In genomic region chr11:1389103-1389931, GRCh38 we compare ENCODE assay signal across 8 cellular contexts. TPM values are rescaled to one million over a fixed set of nuclear protein-coding genes. Genes with fewer than 3 reads are reported as not detected.
DNase-seq lines count a peak whose midpoint lies in the region; ATAC-seq and TF ChIP-seq lines count a peak whose summit lies in the region.

No MANE protein-coding gene starts in this region.

- H3K4me1 ChIP-seq in ectodermal cell (ENCODE audit: control insufficient read depth, insufficient read depth, low read length): peaks cover 13% of the 10 kb centered on the region
- H3K4me1 ChIP-seq in lower lobe of right lung: peaks cover 9% of the 10 kb centered on the region

- 0% methylated on average over 92 of the region's 92 CpGs for WGBS in ectodermal cell, 2 experiments

- H3K9me3 ChIP-seq in ectodermal cell (ENCODE audit: control insufficient read depth, low read length) (no peaks in the 10 kb centered on the region), lower lobe of right lung (no peaks in the 10 kb centered on the region)

- peak overlapping the region; percentile 51 for H3K4me3 ChIP-seq in ectodermal cell (ENCODE audit: insufficient read depth, low read depth, low read length)
- H3K4me3 ChIP-seq in lower lobe of right lung: peak overlapping the region; percentile 60

- intact Hi-C loops in lower lobe of right lung (cut with DNase I): no loop called here

- peak; percentile 98 for DNase-seq in AG20443 (ENCODE audit: low spot score)
- DNase-seq in NCI-H748 (lab: John Stamatoyannopoulos, UW; ENCODE audit: unreplicated experiment): peak; percentile 98
- peak; percentile 91 to 93 for DNase-seq in activated CD8-positive, alpha-beta memory T cell treated with anti-CD3 and anti-CD28 coated beads for 1 hour (ENCODE audit: extremely low read depth in 1 of 2, low read depth in 1 of 2)
- peak; percentile 97 for DNase-seq in lower lobe of right lung
- peak; percentile 96 to 97 for DNase-seq in stimulated activated CD4-positive, alpha-beta T cell treated with anti-CD3 and anti-CD28 coated beads, Interleukin-4, amount 100 ng/mL, for 48 hours (ENCODE audit: low read depth in 2 of 2)

- H3K27ac ChIP-seq in ectodermal cell (ENCODE audit: insufficient read depth, low read depth, low read length, poor library complexity, severe bottlenecking) (no peak overlapping the region), lower lobe of right lung (peak overlapping the region; percentile 69)

- peak; percentile 25 for TF ChIP-seq CTCF in lower lobe of right lung (IDR thresholded peaks at IDR 0.05)

- peaks cover 29% of the 10 kb centered on the region for H3K27me3 ChIP-seq in ectodermal cell (ENCODE audit: control insufficient read depth, insufficient read depth, low read length, poor library complexity, severe bottlenecking)
- H3K27me3 ChIP-seq in lower lobe of right lung (ENCODE audit: low read depth): peaks cover 41% of the 10 kb centered on the region

- H3K36me3 ChIP-seq in ectodermal cell (ENCODE audit: control insufficient read depth, insufficient read depth, low read length) (no peaks in the 10 kb centered on the region), lower lobe of right lung (no peaks in the 10 kb centered on the region)

- ATAC-seq in GM19351 (IDR thresholded peaks at IDR 0.05; ENCODE audit: unreplicated experiment) (peak; percentile 97), HG03469 (IDR thresholded peaks at IDR 0.05; ENCODE audit: unreplicated experiment) (peak; percentile 84), lower lobe of right lung (peak; percentile 99)

RNA-seq across cellular contexts. Expression of gene BRSK2, which starts 0.4 kb away (rescaled TPM):
- 24.6 TPM for polyA plus RNA-seq in ectodermal cell (2013, experiment 1 of 4)
- polyA plus RNA-seq in ectodermal cell (2013, experiment 2 of 4): 22.6 TPM
- 15.6 TPM for polyA plus RNA-seq in ectodermal cell (2013, experiment 3 of 4)
- polyA plus RNA-seq in ectodermal cell (2013, experiment 4 of 4): 17.0 TPM
- 0.62 TPM for total RNA-seq in lower lobe of right lung
